ENCODE assay signal across 8 cellular contexts in genomic region chr13:46181799-46182490, GRCh38. TPM values are rescaled to one million over a fixed set of nuclear protein-coding genes. Genes with fewer than 3 reads are reported as not detected.
DNase-seq lines count a peak whose midpoint lies in the region; ATAC-seq and TF ChIP-seq lines count a peak whose summit lies in the region.

Gene LCP1 (minus strand): TSS chr13:46182177. CDS start chr13:46159662, 22,515 bp downstream.

- no peaks in the 10 kb centered on the region for H4K20me1 ChIP-seq in hepatocyte (ENCODE audit: insufficient read depth, poor library complexity, severe bottlenecking)

- peak; percentile 78 for DNase-seq in NK-92 treated with Interleukin-12 subunit alpha and Interleukin-12 subunit beta, amount 100 ng/mL, for 24 hours (lab: John Stamatoyannopoulos, UW)
- peak; percentile 69 for DNase-seq in activated CD8-positive, alpha-beta memory T cell treated with anti-CD3 and anti-CD28 coated beads, Interleukin-2, amount 50 U/mL, for 4 hours
- DNase-seq in hepatocyte (ENCODE audit: low spot score) (peak; percentile 30), inferior parietal cortex (ENCODE audit: extremely low spot score) (no peak), NCI-H1417 (lab: John Stamatoyannopoulos, UW) (no peak)
- peak; percentile 37 to 65 (median 48) for DNase-seq in stimulated activated CD4-positive, alpha-beta T cell treated with anti-CD3 and anti-CD28 coated beads, TNF-alpha, amount 100 ng/mL, for 4 hours (ENCODE audit: low read depth in 3 of 3)

- 82% methylated on average over 8 of the region's 8 CpGs for WGBS in hepatocyte (ENCODE audit: low lambda C conversion rate, missing lambda C conversion rate)

- peak within 1 kb of the TSS; percentile 89 for H3K27ac ChIP-seq in hepatocyte

- peak within 1 kb of the TSS; percentile 47 for H2AFZ ChIP-seq in hepatocyte

- H3K9me2 ChIP-seq in hepatocyte (replicated peaks; ENCODE audit: insufficient read depth), result no peaks in the 10 kb centered on the region

- no peaks in the 10 kb centered on the region for H3K27me3 ChIP-seq in hepatocyte

- H3K4me2 ChIP-seq in hepatocyte, result peak within 1 kb of the TSS; percentile 37

- H3K9me3 ChIP-seq in hepatocyte (ENCODE audit: low read depth), result no peaks in the 10 kb centered on the region

- TF ChIP-seq CTCF in hepatocyte (IDR thresholded peaks at IDR 0.05; ENCODE audit: poor library complexity), result no peak

- no peaks in the 10 kb centered on the region for H3K36me3 ChIP-seq in hepatocyte (replicated peaks; ENCODE audit: insufficient read depth, low read depth)

- peak within 1 kb of the TSS; percentile 14 for H3K4me3 ChIP-seq in hepatocyte

- no peaks in the 10 kb centered on the region for H3K79me2 ChIP-seq in hepatocyte

- ATAC-seq in GM18499 (IDR thresholded peaks at IDR 0.05; ENCODE audit: insufficient read depth, unreplicated experiment) (peak; percentile 58), HG02798 (IDR thresholded peaks at IDR 0.05; ENCODE audit: poor library complexity, unreplicated experiment) (peak; percentile 72)

- H3K4me1 ChIP-seq in hepatocyte (ENCODE audit: insufficient read depth), result no peaks in the 10 kb centered on the region

RNA-seq across cellular contexts. Expression of gene LCP1, which starts in this region (rescaled TPM):
- 30.6 and 31.5 TPM in 2 replicates for total RNA-seq in hepatocyte
- polyA plus RNA-seq in hepatocyte, result 17.7 and 18.9 TPM in 2 replicates

Comparison
In these comparisons a context has a peak if more than half of its experiments do, and no peak if none do; other contexts are left out.
1. DNase-seq: peak in NK-92 treated with Interleukin-12 subunit alpha and Interleukin-12 subunit beta, amount 100 ng/mL, for 24 hours (single experiment), activated CD8-positive, alpha-beta memory T cell treated with anti-CD3 and anti-CD28 coated beads, Interleukin-2, amount 50 U/mL, for 4 hours (single experiment), hepatocyte (single experiment) and stimulated activated CD4-positive, alpha-beta T cell treated with anti-CD3 and anti-CD28 coated beads, TNF-alpha, amount 100 ng/mL, for 4 hours (3 of 3); none in inferior parietal cortex (single experiment) and NCI-H1417 (0 of 3).